9 cellular contexts compared by ENCODE assay signal in genomic region chr12:52074006-52074405, GRCh38. TPM values are rescaled to one million over a fixed set of nuclear protein-coding genes. Genes with fewer than 3 reads are reported as not detected.
DNase-seq lines count a peak whose midpoint lies in the region; ATAC-seq, FAIRE-seq and TF ChIP-seq lines count a peak whose summit lies in the region.
"Had no signal": no experiment of that assay in that cellular context is flagged by ENCODE, and none has a peak within 500 bp of the region (broad histone marks: within the 10 kb centered on the region; RNA-seq: fewer than 3 reads in every experiment).

No MANE protein-coding gene starts in this region.

- H3K36me3 ChIP-seq in kidney (ENCODE audit: control insufficient read depth in 1 of 2, insufficient read depth in 2 of 2, low read length in 2 of 2), result peaks cover 25 to 37% of the 10 kb centered on the region in 2 donors

- TF ChIP-seq CTCF in CD14-positive monocyte (IDR thresholded peaks at IDR 0.05), result no peak
- TF ChIP-seq CTCF in kidney (IDR thresholded peaks at IDR 0.05; ENCODE audit: borderline replicate concordance, extremely low read depth, insufficient read depth), result no peak

- H3K4me1 Mint-ChIP-seq in CD14-positive monocyte, result peaks cover 34% of the 10 kb centered on the region

- ATAC-seq in HG02981 (IDR thresholded peaks at IDR 0.05; ENCODE audit: unreplicated experiment) (peak; percentile 27), HG02938 (IDR thresholded peaks at IDR 0.05; ENCODE audit: unreplicated experiment) (no peak), HG03354 (IDR thresholded peaks at IDR 0.05; ENCODE audit: poor library complexity, severe bottlenecking, unreplicated experiment) (no peak)

- H3K4me3 Mint-ChIP-seq in CD14-positive monocyte, result no peak overlapping the region

- H3K4me3 ChIP-seq in kidney (ENCODE audit: low read length in 2 of 2), result no peak overlapping the region

- H3K27ac Mint-ChIP-seq in CD14-positive monocyte, result peak overlapping the region in 6 of 7 donors; percentile 11 to 77 (median 27)

- H3K9ac ChIP-seq in kidney (ENCODE audit: low read length in 2 of 2), result no peak overlapping the region

- no peaks in the 10 kb centered on the region for H3K27me3 Mint-ChIP-seq in CD14-positive monocyte (ENCODE audit: low read depth in 3 of 3)

- no peaks in the 10 kb centered on the region for H3K9me3 Mint-ChIP-seq in CD14-positive monocyte

- DNase-seq in CD14-positive monocyte (ENCODE audit: low spot score) (no peak), T1000 (lab: John Stamatoyannopoulos, UW) (peak; percentile 96), kidney (peak; percentile 80), middle frontal gyrus (ENCODE audit: extremely low spot score, low spot score) (no peak), SK-N-DZ (ENCODE audit: low spot score) (no peak)
- DNase-seq: amniotic stem cell had no signal

- H3K9me3 ChIP-seq in kidney (ENCODE audit: control insufficient read depth in 1 of 2, low read length in 2 of 2), result no peaks in the 10 kb centered on the region

- intact Hi-C loops in CD14-positive monocyte (cut with micrococcal nuclease), result no loop called here
- intact Hi-C loops in kidney (cut with DNase I), result loop anchor here (10.0 kb wide), 1 partner anchor 49 kb away; no protein-coding TSS in a partner anchor

- H3K36me3 Mint-ChIP-seq in CD14-positive monocyte, result peaks cover 67 to 69% of the 10 kb centered on the region in 2 donors

- FAIRE-seq in kidney (lab: Jason Lieb, UNC), result no peak

- H3K27ac ChIP-seq in kidney (ENCODE audit: low read depth in 2 of 2, low read length in 2 of 2), result peak overlapping the region; percentile 35 to 76

- peaks cover 18 to 26% of the 10 kb centered on the region in 2 donors for H3K4me1 ChIP-seq in kidney (ENCODE audit: control insufficient read depth in 1 of 2, insufficient read depth in 1 of 2, low read depth in 1 of 2, low read length in 2 of 2)

RNA-seq across cellular contexts. Expression of gene ATG101, which starts 4.2 kb away (rescaled TPM):
- 10 to 100 TPM; 20.5 to 26.4 TPM for polyA plus RNA-seq in CD14-positive monocyte
- total RNA-seq in kidney, result 32.1 TPM
- polyA plus RNA-seq in kidney (ENCODE audit: insufficient read depth, low read depth, low replicate concordance), result 53.0 TPM
- 57.9 and 64.7 TPM in 2 replicates for polyA plus RNA-seq in SK-N-DZ (2014; cell fraction: cytosol; rRNA removed)
- 40.6 and 41.2 TPM in 2 replicates for polyA plus RNA-seq in SK-N-DZ (2014; cell fraction: nucleus; rRNA removed)

RNA-seq across cellular contexts. Expression of gene SMIM41, which starts 5.5 kb away (rescaled TPM):
- polyA plus RNA-seq in CD14-positive monocyte (not detected), kidney (ENCODE audit: insufficient read depth, low read depth, low replicate concordance) (not detected)
- 0.31 TPM for total RNA-seq in kidney
- polyA plus RNA-seq in SK-N-DZ (2014; cell fraction: cytosol; rRNA removed), result not detected in 2 replicates
- not detected in 2 replicates for polyA plus RNA-seq in SK-N-DZ (2014; cell fraction: nucleus; rRNA removed)

RNA-seq across cellular contexts. Expression of gene NR4A1, which starts 22.8 kb away (rescaled TPM):
- 10 to 100 TPM; 10.1 to 41.4 TPM for polyA plus RNA-seq in CD14-positive monocyte
- 37.2 TPM for total RNA-seq in kidney
- polyA plus RNA-seq in kidney (ENCODE audit: insufficient read depth, low read depth, low replicate concordance), result 54.1 TPM
- 14.7 and 19.6 TPM in 2 replicates for polyA plus RNA-seq in SK-N-DZ (2014; cell fraction: cytosol; rRNA removed)
- polyA plus RNA-seq in SK-N-DZ (2014; cell fraction: nucleus; rRNA removed), result 16.8 and 20.0 TPM in 2 replicates

Comparison
In these comparisons a context has a peak if more than half of its experiments do, and no peak if none do; other contexts are left out.
1. DNase-seq: peak in T1000 (single experiment) and kidney (single experiment); none in CD14-positive monocyte (single experiment), middle frontal gyrus (single experiment) and SK-N-DZ (single experiment).